28 cellular contexts compared by ENCODE assay signal in the genomic region with DNA sequence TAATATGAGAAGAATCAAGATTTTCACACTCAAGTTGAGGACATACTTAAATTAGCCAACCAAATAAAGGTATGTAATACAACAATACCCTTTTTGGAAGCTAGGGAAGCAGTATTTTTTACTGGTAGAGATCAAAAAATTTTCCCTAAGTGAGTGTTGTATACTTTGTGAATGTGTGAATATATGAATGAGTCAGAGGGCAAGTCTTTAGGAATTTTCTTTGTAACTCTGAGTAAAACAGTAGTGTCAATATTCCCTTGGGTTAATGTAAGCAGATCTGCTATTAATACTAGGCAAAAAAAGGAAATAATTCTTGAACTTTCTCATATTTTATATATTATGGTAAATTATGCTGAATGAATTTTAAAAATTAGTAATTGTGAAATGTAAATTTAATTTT.
"Had no signal": no experiment of that assay in that cellular context is flagged by ENCODE, and none has a peak within 500 bp of the region (broad histone marks: within the 10 kb centered on the region; RNA-seq: fewer than 3 reads in every experiment).

No MANE protein-coding gene starts in this region.

- DNase-seq: activated CD4-positive, alpha-beta T cell treated with anti-CD3 and anti-CD28 coated beads, Interleukin-2, amount 10 ng/mL, durations not matched to agents 24 days and 14 days; activated CD4-positive, alpha-beta T cell treated with anti-CD3 and anti-CD28 coated beads, Interleukin-2, amount 50 U/mL, for 4 hours; activated CD4-positive, CD25-positive, alpha-beta regulatory T cell; activated CD8-positive, alpha-beta T cell treated with anti-CD3 and anti-CD28 coated beads for 36 hours; activated gamma-delta T cell; activated naive CD4-positive, alpha-beta T cell treated with anti-CD3 and anti-CD28 coated beads for 36 hours; activated T-cell treated with anti-CD3 and anti-CD28 coated beads, Interleukin-2, amount 50 U/mL, for 24 hours; adrenal gland; body of pancreas; central memory CD4-positive, alpha-beta T cell; Kasumi-1; KG1; MG63; NCI-H1048; NCI-H1105 treated with DMSO at 0.1 percent for 48 hours; NCI-H1436; NCI-H1694; NCI-H1930; NCI-H345; NCI-H524 treated with DMSO at 0.1 percent for 48 hours; NK-92 treated with Interleukin-12 subunit alpha and Interleukin-12 subunit beta, amount 100 ng/mL, for 24 hours; PC-9; SHP77; SJCRH30; T1000; WERI-Rb-1 had no signal

- H3K27me3 ChIP-seq: adrenal gland, body of pancreas, MG63, SJCRH30 had no signal

- H3K9me3 ChIP-seq: adrenal gland, body of pancreas, MG63, SJCRH30 had no signal

- H3K36me3 ChIP-seq: adrenal gland, MG63, SJCRH30, WERI-Rb-1 had no signal

- H3K27ac ChIP-seq: adrenal gland, body of pancreas, PC-9, SJCRH30, SK-N-MC, WERI-Rb-1 had no signal

- H3K4me2 ChIP-seq: PC-9 had no signal

- ATAC-seq: activated CD8-positive, alpha-beta T cell treated with anti-CD3 and anti-CD28 coated beads for 36 hours; activated naive CD4-positive, alpha-beta T cell treated with anti-CD3 and anti-CD28 coated beads, Interleukin-2, amount 50 U/mL, for 72 hours; body of pancreas had no signal

- H3K4me1 ChIP-seq: adrenal gland, SJCRH30 had no signal

- H2AFZ ChIP-seq: PC-9 had no signal

- H3K4me3 ChIP-seq: adrenal gland, body of pancreas, MG63, PC-9, SJCRH30, SK-N-MC had no signal
